In the genomic region with DNA sequence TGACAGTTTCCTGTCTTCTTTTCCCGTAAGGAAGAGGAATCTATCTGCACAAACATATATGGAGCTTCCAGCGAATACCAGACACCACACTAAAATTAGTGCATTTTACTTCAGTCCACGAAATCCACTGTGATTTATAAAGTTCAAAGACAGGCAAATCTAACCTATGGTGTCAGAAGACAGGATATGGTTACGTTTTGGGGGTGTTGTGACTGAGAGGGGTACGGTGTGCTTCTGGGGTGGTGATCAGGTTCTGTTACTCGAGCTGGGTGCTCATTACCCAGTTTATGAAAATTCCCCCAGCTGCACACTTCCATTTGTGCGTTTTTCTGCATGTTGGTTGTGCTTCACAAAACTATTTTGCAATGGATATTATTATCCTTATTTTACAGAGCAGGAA, we compare ENCODE assay signal across 33 cellular contexts. TPM values are rescaled to one million over a fixed set of nuclear protein-coding genes. Genes with fewer than 3 reads are reported as not detected.
"Had no signal": no experiment of that assay in that cellular context is flagged by ENCODE, and none has a peak within 500 bp of the region (broad histone marks: within the 10 kb centered on the region; RNA-seq: fewer than 3 reads in every experiment).

No MANE protein-coding gene starts in this region.

- H3K27ac Mint-ChIP-seq: activated CD4-positive, alpha-beta memory T cell treated with anti-CD3 and anti-CD28 coated beads, Interleukin-2, amount 10 ng/mL, durations not matched to agents 7 days and 5 days; activated CD4-positive, alpha-beta T cell treated with anti-CD3 and anti-CD28 coated beads, Interleukin-2, amount 10 ng/mL, durations not matched to agents 7 days and 5 days; activated naive CD4-positive, alpha-beta T cell treated with anti-CD3 and anti-CD28 coated beads for 36 hours; activated naive CD4-positive, alpha-beta T cell treated with anti-CD3 and anti-CD28 coated beads, Interleukin-2, amount 50 U/mL, for 24 hours; activated T-helper 1 cell treated with anti-CD3 and anti-CD28 coated beads, Interleukin-12 subunit alpha, Interleukin-12 subunit beta, Interleukin-2, Interleukin-4 antibody, amounts not matched to agents 30 ng/mL and 10 ng/mL and 1 ng/mL, durations not matched to agents 14 hours and 24 hours and 36 hours; activated T-helper 2 cell treated with anti-CD3 and anti-CD28 coated beads, Interferon-gamma antibody, Interleukin-2, Interleukin-4, amounts not matched to agents 10 μg/mL and 5 μg/mL and 100 μg/mL, durations not matched to agents 14 hours and 24 hours and 36 hours had no signal

- H3K9me3 Mint-ChIP-seq: activated CD4-positive, alpha-beta T cell treated with anti-CD3 and anti-CD28 coated beads, Interleukin-2, amount 10 ng/mL, durations not matched to agents 7 days and 5 days; activated naive CD4-positive, alpha-beta T cell treated with anti-CD3 and anti-CD28 coated beads for 36 hours; activated naive CD4-positive, alpha-beta T cell treated with anti-CD3 and anti-CD28 coated beads, Interleukin-2, amount 50 U/mL, for 24 hours; activated T-helper 1 cell treated with anti-CD3 and anti-CD28 coated beads, Interleukin-12 subunit alpha, Interleukin-12 subunit beta, Interleukin-2, Interleukin-4 antibody, amounts not matched to agents 30 ng/mL and 10 ng/mL and 1 ng/mL, durations not matched to agents 14 hours and 24 hours and 36 hours; activated T-helper 2 cell treated with anti-CD3 and anti-CD28 coated beads, Interferon-gamma antibody, Interleukin-2, Interleukin-4, amounts not matched to agents 10 μg/mL and 5 μg/mL and 100 μg/mL, durations not matched to agents 14 hours and 24 hours and 36 hours had no signal

- H2AFZ ChIP-seq: hepatocyte had no signal

- H3K9me3 ChIP-seq: body of pancreas, esophagus squamous epithelium, gastroesophageal sphincter, heart right ventricle had no signal

- H3K4me1 ChIP-seq: body of pancreas, esophagus squamous epithelium, gastroesophageal sphincter, heart right ventricle had no signal

- H3K4me3 Mint-ChIP-seq: activated CD4-positive, alpha-beta memory T cell treated with anti-CD3 and anti-CD28 coated beads, Interleukin-2, amount 10 ng/mL, durations not matched to agents 7 days and 5 days; activated CD4-positive, alpha-beta T cell treated with anti-CD3 and anti-CD28 coated beads, Interleukin-2, amount 10 ng/mL, durations not matched to agents 7 days and 5 days; activated naive CD4-positive, alpha-beta T cell treated with anti-CD3 and anti-CD28 coated beads for 36 hours; activated naive CD4-positive, alpha-beta T cell treated with anti-CD3 and anti-CD28 coated beads, Interleukin-2, amount 50 U/mL, for 24 hours; activated T-helper 1 cell treated with anti-CD3 and anti-CD28 coated beads, Interleukin-12 subunit alpha, Interleukin-12 subunit beta, Interleukin-2, Interleukin-4 antibody, amounts not matched to agents 30 ng/mL and 10 ng/mL and 1 ng/mL, durations not matched to agents 14 hours and 24 hours and 36 hours had no signal

- H3K27ac ChIP-seq: body of pancreas, epithelial cell of prostate, esophagus squamous epithelium, gastroesophageal sphincter, heart right ventricle, hepatocyte had no signal

- H3K79me2 ChIP-seq: hepatocyte had no signal

- DNase-seq: activated CD4-positive, alpha-beta memory T cell treated with anti-CD3 and anti-CD28 coated beads, Interleukin-2, amount 10 ng/mL, durations not matched to agents 7 days and 5 days; activated CD4-positive, alpha-beta T cell treated with anti-CD3 and anti-CD28 coated beads for 1 hour; activated CD4-positive, alpha-beta T cell treated with anti-CD3 and anti-CD28 coated beads for 4 hours; activated CD4-positive, alpha-beta T cell treated with anti-CD3 and anti-CD28 coated beads, Interleukin-2, amount 10 ng/mL, durations not matched to agents 7 days and 5 days; activated CD4-positive, alpha-beta T cell treated with anti-CD3 and anti-CD28 coated beads, Interleukin-2, amount 50 U/mL, for 4 hours; activated effector memory CD4-positive, alpha-beta T cell treated with anti-CD3 and anti-CD28 coated beads, Interleukin-2, amount 50 U/mL, for 16 hours; activated naive CD4-positive, alpha-beta T cell treated with anti-CD3 and anti-CD28 coated beads for 36 hours; activated T-cell treated with anti-CD3 and anti-CD28 coated beads, Interleukin-2, amount 50 U/mL, for 48 hours; amniotic stem cell; body of pancreas; caudate nucleus; cortex of kidney; dermis blood vessel endothelial cell; effector CD4-positive, alpha-beta T cell; esophagus squamous epithelium; heart right ventricle; T-helper 2 cell had no signal

- ATAC-seq: body of pancreas, gastroesophageal sphincter, heart right ventricle had no signal

- H3K36me3 Mint-ChIP-seq: activated naive CD4-positive, alpha-beta T cell treated with anti-CD3 and anti-CD28 coated beads, Interleukin-2, amount 50 U/mL, for 24 hours had no signal

- H3K27me3 ChIP-seq: body of pancreas, esophagus squamous epithelium, gastroesophageal sphincter, hepatocyte had no signal

- H3K36me3 ChIP-seq: esophagus squamous epithelium, gastroesophageal sphincter, heart right ventricle had no signal

- FAIRE-seq: colon, endometrium, endothelial cell of umbilical vein had no signal

- H3K4me2 ChIP-seq: hepatocyte had no signal

- H3K4me3 ChIP-seq: body of pancreas, esophagus squamous epithelium, gastroesophageal sphincter, heart right ventricle, hepatocyte had no signal

- H3K27me3 Mint-ChIP-seq: activated CD4-positive, alpha-beta T cell treated with anti-CD3 and anti-CD28 coated beads, Interleukin-2, amount 10 ng/mL, durations not matched to agents 7 days and 5 days; activated naive CD4-positive, alpha-beta T cell treated with anti-CD3 and anti-CD28 coated beads, Interleukin-2, amount 50 U/mL, for 24 hours had no signal

RNA-seq across cellular contexts. Expression of a gene that starts 10.3 kb away (rescaled TPM):
- total RNA-seq: activated CD4-positive, alpha-beta memory T cell treated with anti-CD3 and anti-CD28 coated beads, Interleukin-2, amount 10 ng/mL, durations not matched to agents 7 days and 5 days; activated CD4-positive, alpha-beta T cell treated with anti-CD3 and anti-CD28 coated beads, Interleukin-2, amount 10 ng/mL, durations not matched to agents 7 days and 5 days; activated CD8-positive, alpha-beta memory T cell treated with anti-CD3 and anti-CD28 coated beads for 36 hours; activated naive CD4-positive, alpha-beta T cell treated with anti-CD3 and anti-CD28 coated beads for 36 hours; activated T-helper 1 cell treated with anti-CD3 and anti-CD28 coated beads, Interleukin-12 subunit alpha, Interleukin-12 subunit beta, Interleukin-2, Interleukin-4 antibody, amounts not matched to agents 30 ng/mL and 10 ng/mL and 1 ng/mL, durations not matched to agents 14 hours and 24 hours and 36 hours; activated T-helper 2 cell treated with anti-CD3 and anti-CD28 coated beads, Interferon-gamma antibody, Interleukin-2, Interleukin-4, amounts not matched to agents 10 μg/mL and 5 μg/mL and 100 μg/mL, durations not matched to agents 14 hours and 24 hours and 36 hours; chondrocyte; dermis blood vessel endothelial cell; endothelial cell of umbilical vein; fibroblast of lung; fibroblast of villous mesenchyme; glomerular endothelial cell; heart right ventricle; T-helper 1 cell treated with Interleukin-12 subunit alpha and Interleukin-12 subunit beta and Interleukin-4 antibody, amounts not matched to agents 30 ng/mL and 1 ng/mL, for 36 hours had no signal
- polyA plus RNA-seq: endothelial cell of umbilical vein, fibroblast of lung, heart right ventricle had no signal

RNA-seq across cellular contexts. Expression of a gene that starts 54.5 kb away (rescaled TPM):
- total RNA-seq: activated CD4-positive, alpha-beta memory T cell treated with anti-CD3 and anti-CD28 coated beads, Interleukin-2, amount 10 ng/mL, durations not matched to agents 7 days and 5 days; activated CD4-positive, alpha-beta T cell treated with anti-CD3 and anti-CD28 coated beads, Interleukin-2, amount 10 ng/mL, durations not matched to agents 7 days and 5 days; activated CD8-positive, alpha-beta memory T cell treated with anti-CD3 and anti-CD28 coated beads for 36 hours; activated naive CD4-positive, alpha-beta T cell treated with anti-CD3 and anti-CD28 coated beads for 36 hours; activated T-helper 1 cell treated with anti-CD3 and anti-CD28 coated beads, Interleukin-12 subunit alpha, Interleukin-12 subunit beta, Interleukin-2, Interleukin-4 antibody, amounts not matched to agents 30 ng/mL and 10 ng/mL and 1 ng/mL, durations not matched to agents 14 hours and 24 hours and 36 hours; activated T-helper 2 cell treated with anti-CD3 and anti-CD28 coated beads, Interferon-gamma antibody, Interleukin-2, Interleukin-4, amounts not matched to agents 10 μg/mL and 5 μg/mL and 100 μg/mL, durations not matched to agents 14 hours and 24 hours and 36 hours; body of pancreas; chondrocyte; dermis blood vessel endothelial cell; endothelial cell of umbilical vein; esophagus squamous epithelium; fibroblast of lung; fibroblast of villous mesenchyme; gastroesophageal sphincter; glomerular endothelial cell; heart right ventricle; hepatocyte; T-helper 1 cell treated with Interleukin-12 subunit alpha and Interleukin-12 subunit beta and Interleukin-4 antibody, amounts not matched to agents 30 ng/mL and 1 ng/mL, for 36 hours had no signal
- polyA plus RNA-seq: endothelial cell of umbilical vein, esophagus, fibroblast of lung, heart right ventricle, hepatocyte had no signal
